9 cellular contexts compared by ENCODE assay signal in the genomic region with DNA sequence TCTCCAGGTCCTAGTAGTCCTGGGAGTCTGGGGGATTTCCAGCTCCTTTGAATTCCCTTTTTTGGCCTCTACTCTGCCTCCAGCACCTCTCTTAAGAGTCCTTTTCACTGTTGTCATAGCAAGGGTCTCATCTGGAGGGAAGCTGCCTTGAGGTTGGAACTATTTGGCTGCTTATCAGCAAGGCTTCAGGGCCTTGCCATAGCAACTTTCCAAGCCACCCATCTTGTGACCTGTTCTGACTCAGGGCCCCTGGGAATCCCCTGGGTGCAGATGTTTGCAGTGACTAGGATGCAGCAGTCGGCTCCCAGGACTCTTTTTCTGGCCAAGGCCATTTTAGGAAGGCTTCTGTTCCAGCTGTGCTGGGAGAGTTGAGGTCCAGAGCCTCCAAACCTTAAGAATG. TPM values are rescaled to one million over a fixed set of nuclear protein-coding genes. Genes with fewer than 3 reads are reported as not detected.
DNase-seq lines count a peak whose midpoint lies in the region; ATAC-seq, FAIRE-seq and TF ChIP-seq lines count a peak whose summit lies in the region.
"Had no signal": no experiment of that assay in that cellular context is flagged by ENCODE, and none has a peak within 500 bp of the region (broad histone marks: within the 10 kb centered on the region; RNA-seq: fewer than 3 reads in every experiment).

No MANE protein-coding gene starts in this region.

- no peak for FAIRE-seq in HepG2 (lab: Jason Lieb, UNC)
- FAIRE-seq: H1 had no signal

- intact Hi-C loops in breast epithelium (cut with DNase I; ENCODE audit: low total_unique reads): no loop called here
- intact Hi-C loops in MCF 10A (cut with micrococcal nuclease): no loop called here
- intact Hi-C loops in HepG2 (cut with micrococcal nuclease; ENCODE audit: unreplicated experiment): no loop called here

- H2AK5ac ChIP-seq in H9 (ENCODE audit: insufficient read length, low read length): no peak overlapping the region

- H3K4me1 Mint-ChIP-seq in MCF 10A (ENCODE audit: insufficient read depth, unreplicated experiment): no peaks in the 10 kb centered on the region
- H3K4me1 Mint-ChIP-seq in T-cell: peaks cover 14 to 17% (median 16%) of the 10 kb centered on the region in 3 donors
- peaks cover 39 to 52% of the 10 kb centered on the region in 2 experiments for H3K4me1 Mint-ChIP-seq in H9

- no peak overlapping the region for H3K56ac ChIP-seq in H9 (ENCODE audit: insufficient read length, low read depth, low read length)

- no peaks in the 10 kb centered on the region for H3K27me3 Mint-ChIP-seq in MCF 10A (ENCODE audit: insufficient read depth, unreplicated experiment)
- no peaks in the 10 kb centered on the region for H3K27me3 Mint-ChIP-seq in T-cell
- H3K27me3 Mint-ChIP-seq in H9 (ENCODE audit: low read depth): no peaks in the 10 kb centered on the region

- H2BK120ac ChIP-seq in H9 (ENCODE audit: low read depth, low read length, poor library complexity, severe bottlenecking): no peak overlapping the region

- no TSS peak for BruUV-seq in MCF 10A (replicated peaks; lab: Mats Ljungman, UMichigan)
- no TSS peak for BruUV-seq in HepG2 (replicated peaks; lab: Mats Ljungman, UMichigan)

- H2BK5ac ChIP-seq in H9 (ENCODE audit: insufficient read length, low read length): no peak overlapping the region

- H3K27me3 ChIP-seq in breast epithelium (no peaks in the 10 kb centered on the region), kidney epithelial cell (ENCODE audit: control insufficient read depth, insufficient read depth, low read length) (no peaks in the 10 kb centered on the region), HepG2 (ENCODE audit: control insufficient read depth in 1 of 2, insufficient read depth in 2 of 2, low read length in 2 of 2) (no peaks in the 10 kb centered on the region), H9 (ENCODE audit: insufficient read depth, low read length) (no peaks in the 10 kb centered on the region)

- no peak overlapping the region for H3K9ac ChIP-seq in HepG2 (ENCODE audit: insufficient read depth, low read depth, low read length)
- no peak overlapping the region for H3K9ac ChIP-seq in H9 (ENCODE audit: extremely low read depth, insufficient read length, low read length)

- H3K23ac ChIP-seq in H9 (ENCODE audit: insufficient read length, low read depth, low read length): no peak overlapping the region

- H4K20me1 ChIP-seq in HepG2 (ENCODE audit: insufficient read depth, low read length) (no peaks in the 10 kb centered on the region), H9 (ENCODE audit: control insufficient read depth, insufficient read depth, insufficient read length) (no peaks in the 10 kb centered on the region)

- H3K4me3 Mint-ChIP-seq in MCF 10A (ENCODE audit: unreplicated experiment) (no peak overlapping the region), T-cell (no peak overlapping the region), H9 (no peak overlapping the region)

- TF ChIP-seq RAD21 in HepG2 (CRISPR knock-in tag; IDR thresholded peaks at IDR 0.05): no peak

- H3K18ac ChIP-seq in H9 (ENCODE audit: insufficient read length, low read depth, low read length): no peak overlapping the region

- H3K4me2 ChIP-seq in HepG2 (ENCODE audit: low read depth, low read length) (no peak overlapping the region), H9 (ENCODE audit: insufficient read depth, insufficient read length, low read length) (no peak overlapping the region)

- no peaks in the 10 kb centered on the region for H3K36me3 Mint-ChIP-seq in MCF 10A (ENCODE audit: insufficient read depth, unreplicated experiment)
- H3K36me3 Mint-ChIP-seq in T-cell: peaks cover 4% of the 10 kb centered on the region
- H3K36me3 Mint-ChIP-seq in H9 (ENCODE audit: insufficient read depth in 1 of 3, low read depth in 3 of 3): peaks cover 0 to 7% (median 4%) of the 10 kb centered on the region in 3 experiments; a peak in 3 of 7 replicates

- no peak overlapping the region for H3K27ac Mint-ChIP-seq in MCF 10A (ENCODE audit: low read depth, unreplicated experiment)
- no peak overlapping the region for H3K27ac Mint-ChIP-seq in T-cell
- H3K27ac Mint-ChIP-seq in H9: peak overlapping the region in 1 of 3 experiments; percentile 73; a peak in 1 of 7 replicates

- in situ Hi-C loops in HepG2 (cut with HindIII; ENCODE audit: extremely low pct_ligation_motif_present, low pct_unique_long_range_greater_than_20kb): no loop called here

- H4K8ac ChIP-seq in H9 (replicated peaks; ENCODE audit: insufficient read length, low read depth, low read length): no peak overlapping the region

- no peaks in the 10 kb centered on the region for H3K4me1 ChIP-seq in breast epithelium
- peaks cover under 1% of the 10 kb centered on the region; the same call in 1 of the 2 replicates for H3K4me1 ChIP-seq in HepG2 (ENCODE audit: insufficient read depth, low read length)
- peaks cover 8% of the 10 kb centered on the region; the same call in 1 of the 2 replicates for H3K4me1 ChIP-seq in H9 (ENCODE audit: insufficient read depth, low read length)

- CTCF ChIA-PET in MCF 10A (lab: Yijun Ruan, JAX) (interaction anchor here (0.6 to 2.7 kb wide), 5 partner anchors 8 to 297 kb away, joined by 3 to 8 read pairs (median 6); no protein-coding TSS in a partner anchor), T-cell (lab: Charles Lee) (interaction anchor here in 1 of 2 donors (0.6 kb wide), 1 partner anchor 56 kb away, joined by 4 read pairs; no protein-coding TSS in a partner anchor), HepG2 (lab: Yijun Ruan, JAX; ENCODE audit: low intra/inter-chr PET ratio, low total read pairs) (no interaction called here)

- H3K79me2 ChIP-seq in HepG2 (ENCODE audit: insufficient read depth, low read length) (no peaks in the 10 kb centered on the region), H9 (ENCODE audit: insufficient read depth, low read length) (no peaks in the 10 kb centered on the region)

- ATAC-seq in T-cell (replicated peaks in 1 of 4) (no peak), HepG2 (no peak)

- no peak overlapping the region for H4K91ac ChIP-seq in H9 (ENCODE audit: insufficient read length, low read depth, low read length)

- H3K9me3 ChIP-seq in breast epithelium: no peaks in the 10 kb centered on the region
- H3K9me3 ChIP-seq in HepG2 (ENCODE audit: low read length): no peaks in the 10 kb centered on the region
- H3K9me3 ChIP-seq in H9 (ENCODE audit: control insufficient read depth, low read depth, low read length): no peaks in the 10 kb centered on the region

- WGBS in HepG2 (ENCODE audit: low lambda C conversion rate): 60% methylated on average over 1 of the region's 1 CpG
- no CpG with 5 or more reads among the region's 1 CpG for WGBS in H9 (ENCODE audit: extremely low coverage, insufficient read length, low lambda C conversion rate)

- H3K36me3 ChIP-seq in breast epithelium: no peaks in the 10 kb centered on the region
- no peaks in the 10 kb centered on the region for H3K36me3 ChIP-seq in kidney epithelial cell (ENCODE audit: control insufficient read depth, insufficient read depth, low read length)
- H3K36me3 ChIP-seq in HepG2 (replicated peaks in 1 of 2; ENCODE audit: control insufficient read depth in 1 of 2, insufficient read depth in 2 of 2, low read length in 2 of 2): peaks cover 4 to 14% of the 10 kb centered on the region in 2 experiments; a peak in 4 of 5 replicates

- H3K14ac ChIP-seq in H9 (ENCODE audit: insufficient read depth, low read length): no peak overlapping the region

- DNase-seq in breast epithelium (ENCODE audit: low spot score in 2 of 2) (no peak), MCF 10A (ENCODE audit: unreplicated experiment) (no peak), UCSD-AML1 (lab: John Stamatoyannopoulos, UW; ENCODE audit: unreplicated experiment) (peak; percentile 38), kidney epithelial cell (ENCODE audit: low read depth) (peak; percentile 75), T-cell (no peak), HepG2 (ENCODE audit: low spot score) (no peak), H9 (no peak)
- DNase-seq in activated CD8-positive, alpha-beta memory T cell treated with anti-CD3 and anti-CD28 coated beads, Interleukin-2, amount 50 U/mL, for 4 hours: no peak

- H3K79me1 ChIP-seq in H9 (ENCODE audit: insufficient read depth, low read depth, low read length, poor library complexity, severe bottlenecking): no peaks in the 10 kb centered on the region

- no peak overlapping the region for H3K4ac ChIP-seq in H9 (ENCODE audit: low read depth, low read length)

- H2BK20ac ChIP-seq in H9 (ENCODE audit: low read depth, low read length, poor library complexity, severe bottlenecking): no peak overlapping the region

- H3K27ac ChIP-seq in breast epithelium (peak overlapping the region; percentile 10 to 30), HepG2 (ENCODE audit: extremely low read length, insufficient read depth, low read length) (no peak overlapping the region), H9 (ENCODE audit: insufficient read length, low read depth, low read length) (no peak overlapping the region)

- H3T11ph ChIP-seq in H9 (ENCODE audit: low read length): no peak overlapping the region

- TF ChIP-seq EP300 in HepG2 (IDR thresholded peaks at IDR 0.05; ENCODE audit: low read depth in 2 of 2, low read length in 2 of 2) (no peak), HepG2 (CRISPR knock-in tag; IDR thresholded peaks at IDR 0.05; ENCODE audit: borderline replicate concordance) (no peak)

- H3K9me3 Mint-ChIP-seq in MCF 10A (ENCODE audit: unreplicated experiment) (no peaks in the 10 kb centered on the region), T-cell (no peaks in the 10 kb centered on the region), H9 (no peaks in the 10 kb centered on the region)

- no peak overlapping the region for H2BK12ac ChIP-seq in H9 (ENCODE audit: insufficient read length, low read depth, low read length)

- POLR2A ChIA-PET in MCF 10A (lab: Yijun Ruan, JAX) (interaction anchor here (0.6 to 1.4 kb wide), 5 partner anchors 21 to 1262 kb away, joined by 3 to 4 read pairs (median 3); partner anchors contain the start of genes JPH2 and TTPAL), T-cell (lab: Charles Lee) (interaction anchor here (0.6 kb wide), 2 partner anchors 32 to 90 kb away, joined by 3 to 4 read pairs; no protein-coding TSS in a partner anchor), HepG2 (lab: Yijun Ruan, JAX) (no interaction called here)

- TF ChIP-seq POLR2A in breast epithelium (IDR thresholded peaks at IDR 0.05) (no peak), HepG2 (IDR thresholded peaks at IDR 0.05; ENCODE audit: insufficient read depth in 1 of 2, low read depth in 2 of 2, low read length in 2 of 2) (no peak)

- H3K23me2 ChIP-seq in H9 (ENCODE audit: insufficient read length, low read depth, low read length, poor library complexity, severe bottlenecking): no peaks in the 10 kb centered on the region

- TF ChIP-seq CTCF in breast epithelium (IDR thresholded peaks at IDR 0.05): no peak
- TF ChIP-seq CTCF in MCF 10A (IDR thresholded peaks at IDR 0.05; ENCODE audit: unreplicated experiment): no peak
- TF ChIP-seq CTCF in kidney epithelial cell (IDR thresholded peaks at IDR 0.05; ENCODE audit: insufficient read depth, low read length, poor library complexity, severe bottlenecking): no peak
- TF ChIP-seq CTCF in HepG2 (CRISPR knock-in tag; IDR thresholded peaks at IDR 0.05): no peak
- TF ChIP-seq CTCF in H9 (conservative IDR thresholded peaks at IDR 0.05): no peak

- H4K5ac ChIP-seq in H9 (ENCODE audit: insufficient read length, low read depth, low read length): no peak overlapping the region

- H2BK15ac ChIP-seq in H9 (ENCODE audit: low read depth, low read length): no peak overlapping the region

- H3K4me3 ChIP-seq in breast epithelium (no peak overlapping the region), kidney epithelial cell (ENCODE audit: low read depth, low read length) (no peak overlapping the region), HepG2 (replicated peaks in 1 of 3; ENCODE audit: insufficient read depth in 1 of 3, low read depth in 2 of 3, low read length in 3 of 3) (no peak overlapping the region)

- H2AFZ ChIP-seq in HepG2 (ENCODE audit: low read length) (no peak overlapping the region), H9 (ENCODE audit: low read length) (no peak overlapping the region)

RNA-seq across cellular contexts. Expression of gene PKIG, which starts 12.4 kb away (rescaled TPM):
- 100 to 1,000 TPM in 1 of 3 donors, 10 to 100 TPM in 2; 59.9 to 102 (median 99.1) TPM for total RNA-seq in breast epithelium
- 19.2 and 24.8 TPM in 2 replicates for total RNA-seq in MCF 10A (2022)
- total RNA-seq in kidney epithelial cell: 71.0 and 74.1 TPM in 2 replicates
- total RNA-seq in T-cell: 1 to 10 TPM; 2.1 to 7.7 (median 4.7) TPM
- 44.5 and 47.6 TPM in 2 replicates for total RNA-seq in HepG2 (2016; rRNA removed; fragmentation: Illumina TruSeq; extraction: Trizol)
- 153 and 165 TPM in 2 replicates for total RNA-seq in HepG2 (2016; cell fraction: cytosol; rRNA removed; fragmentation: Illumina TruSeq; extraction: Trizol; ENCODE audit: low read depth)
- 46.5 and 47.5 TPM in 2 replicates for total RNA-seq in HepG2 (2016; cell fraction: insoluble cytoplasmic fraction; rRNA removed; fragmentation: Illumina TruSeq; extraction: Trizol)
- total RNA-seq in HepG2 (2016; cell fraction: membrane; rRNA removed; fragmentation: Illumina TruSeq; extraction: Trizol): 152 and 172 TPM in 2 replicates
- total RNA-seq in HepG2 (2016; cell fraction: nucleus; rRNA removed; fragmentation: Illumina TruSeq; extraction: Trizol): 15.9 and 17.5 TPM in 2 replicates
- 30.8 and 31.0 TPM in 2 replicates for polyA plus RNA-seq in HepG2 (2011; rRNA removed)
- polyA plus RNA-seq in HepG2 (2011; cell fraction: cytosol; rRNA removed): 38.5 and 44.2 TPM in 2 replicates
- 16.9 and 18.1 TPM in 2 replicates for polyA plus RNA-seq in HepG2 (2011; cell fraction: nucleus; rRNA removed)
- polyA plus RNA-seq in HepG2 (2012): 31.8 and 34.8 TPM in 2 replicates
- polyA plus RNA-seq in HepG2 (2016; cell fraction: cytosol; fragmentation: Illumina TruSeq; extraction: Trizol; ENCODE audit: low read depth): 204 and 234 TPM in 2 replicates
- polyA plus RNA-seq in HepG2 (2016; cell fraction: insoluble cytoplasmic fraction; fragmentation: Illumina TruSeq; extraction: Trizol; ENCODE audit: low read depth): 54.1 and 61.3 TPM in 2 replicates
- 173 and 198 TPM in 2 replicates for polyA plus RNA-seq in HepG2 (2016; cell fraction: membrane; fragmentation: Illumina TruSeq; extraction: Trizol; ENCODE audit: low read depth)
- 31.1 and 35.7 TPM in 2 replicates for polyA plus RNA-seq in HepG2 (2016; cell fraction: nucleus; fragmentation: Illumina TruSeq; extraction: Trizol; ENCODE audit: insufficient read depth, low read depth)
- 5.9 and 22.6 TPM in 2 replicates for polyA minus RNA-seq in HepG2 (2011; rRNA and poly(A)+ RNA removed; ENCODE audit: low replicate concordance)
- polyA minus RNA-seq in HepG2 (2011; cell fraction: cytosol; rRNA and poly(A)+ RNA removed): 13.4 and 14.9 TPM in 2 replicates
- 9.3 and 9.9 TPM in 2 replicates for polyA minus RNA-seq in HepG2 (2011; cell fraction: nucleus; rRNA and poly(A)+ RNA removed)
- 23.0 and 27.0 TPM in 2 replicates for total RNA-seq in H9 (2021)

RNA-seq across cellular contexts. Expression of gene ADA, which starts 56.8 kb away (rescaled TPM):
- 10 to 100 TPM in 2 of 3 donors, 1 to 10 TPM in 1; 5.7 to 46.2 (median 11.5) TPM for total RNA-seq in breast epithelium
- 5.1 and 6.0 TPM in 2 replicates for total RNA-seq in MCF 10A (2022)
- 18.1 and 19.2 TPM in 2 replicates for total RNA-seq in kidney epithelial cell
- total RNA-seq in T-cell: 10 to 100 TPM; 21.9 to 42.1 (median 33.3) TPM
- total RNA-seq in HepG2 (2016; rRNA removed; fragmentation: Illumina TruSeq; extraction: Trizol): 2.5 and 2.7 TPM in 2 replicates
- 1.3 and 2.8 TPM in 2 replicates for total RNA-seq in HepG2 (2016; cell fraction: cytosol; rRNA removed; fragmentation: Illumina TruSeq; extraction: Trizol; ENCODE audit: low read depth)
- 2.0 and 2.9 TPM in 2 replicates for total RNA-seq in HepG2 (2016; cell fraction: insoluble cytoplasmic fraction; rRNA removed; fragmentation: Illumina TruSeq; extraction: Trizol)
- 1.9 and 2.5 TPM in 2 replicates for total RNA-seq in HepG2 (2016; cell fraction: membrane; rRNA removed; fragmentation: Illumina TruSeq; extraction: Trizol)
- total RNA-seq in HepG2 (2016; cell fraction: nucleus; rRNA removed; fragmentation: Illumina TruSeq; extraction: Trizol): 1.4 and 1.6 TPM in 2 replicates
- polyA plus RNA-seq in HepG2 (2011; rRNA removed): 9.8 and 11.3 TPM in 2 replicates
- 9.6 and 12.4 TPM in 2 replicates for polyA plus RNA-seq in HepG2 (2011; cell fraction: cytosol; rRNA removed)
- 13.3 and 16.8 TPM in 2 replicates for polyA plus RNA-seq in HepG2 (2011; cell fraction: nucleus; rRNA removed)
- polyA plus RNA-seq in HepG2 (2012): 5.1 and 6.0 TPM in 2 replicates
- polyA plus RNA-seq in HepG2 (2016; cell fraction: cytosol; fragmentation: Illumina TruSeq; extraction: Trizol; ENCODE audit: low read depth): 2.7 and 3.0 TPM in 2 replicates
- polyA plus RNA-seq in HepG2 (2016; cell fraction: insoluble cytoplasmic fraction; fragmentation: Illumina TruSeq; extraction: Trizol; ENCODE audit: low read depth): 4.0 and 4.3 TPM in 2 replicates
- polyA plus RNA-seq in HepG2 (2016; cell fraction: membrane; fragmentation: Illumina TruSeq; extraction: Trizol; ENCODE audit: low read depth): 3.2 TPM in 2 replicates
- polyA plus RNA-seq in HepG2 (2016; cell fraction: nucleus; fragmentation: Illumina TruSeq; extraction: Trizol; ENCODE audit: insufficient read depth, low read depth): 4.3 and 4.8 TPM in 2 replicates
- 7.0 and 23.8 TPM in 2 replicates for polyA minus RNA-seq in HepG2 (2011; rRNA and poly(A)+ RNA removed; ENCODE audit: low replicate concordance)
- 2.5 and 2.9 TPM in 2 replicates for polyA minus RNA-seq in HepG2 (2011; cell fraction: cytosol; rRNA and poly(A)+ RNA removed)
- polyA minus RNA-seq in HepG2 (2011; cell fraction: nucleus; rRNA and poly(A)+ RNA removed): 2.5 and 2.8 TPM in 2 replicates
- 19.2 and 22.0 TPM in 2 replicates for total RNA-seq in H9 (2021)

Comparison
In these comparisons a context has a peak if more than half of its experiments do, and no peak if none do; other contexts are left out.
1. DNase-seq: peak in UCSD-AML1 (single experiment) and kidney epithelial cell (single experiment); none in breast epithelium (0 of 2), MCF 10A (single experiment), T-cell (0 of 34), HepG2 (single experiment), H9 (single experiment) and activated CD8-positive, alpha-beta memory T cell treated with anti-CD3 and anti-CD28 coated beads, Interleukin-2, amount 50 U/mL, for 4 hours (single experiment).
2. H3K27ac ChIP-seq: peak in breast epithelium (2 of 2); none in HepG2 (single experiment) and H9 (single experiment).